8 cellular contexts compared by ENCODE assay signal in the genomic region with DNA sequence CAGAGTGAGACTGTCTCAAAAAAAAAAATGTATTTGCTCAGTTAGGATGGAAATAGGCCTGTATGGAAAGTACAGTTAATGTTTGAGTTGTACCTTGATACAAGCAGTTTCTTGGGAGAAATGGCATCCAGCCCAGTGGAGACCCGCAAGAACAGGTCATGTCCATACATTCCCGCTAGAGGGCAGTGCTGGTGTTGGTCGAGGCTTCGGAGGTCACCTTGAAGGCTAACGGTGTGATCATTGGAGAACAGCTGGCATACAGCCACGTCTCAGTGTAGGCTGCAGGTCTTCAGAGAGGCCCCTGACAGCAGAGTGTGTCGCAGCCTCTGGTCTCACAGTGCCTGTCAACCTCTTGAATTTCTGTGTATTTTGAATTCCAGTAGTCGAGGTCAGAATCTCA. TPM values are rescaled to one million over a fixed set of nuclear protein-coding genes. Genes with fewer than 3 reads are reported as not detected.
DNase-seq lines count a peak whose midpoint lies in the region; ATAC-seq and TF ChIP-seq lines count a peak whose summit lies in the region.

No MANE protein-coding gene starts in this region.

- H3K9me2 ChIP-seq in Loucy (replicated peaks; ENCODE audit: low read depth, low read length), result no peaks in the 10 kb centered on the region

- CTCF ChIA-PET in activated CD4-positive, alpha-beta T cell treated with anti-CD3 and anti-CD28 coated beads for 36 hours (lab: Charles Lee), result no interaction called here

- in situ Hi-C loops in transverse colon (cut with MboI; ENCODE audit: low pct_ligation_motif_present in 1 of 4, low pct_unique_long_range_greater_than_20kb in 1 of 4, low sequenced_read_pairs in 3 of 4), result no loop called here

- no peak overlapping the region for H2AFZ ChIP-seq in Loucy (ENCODE audit: low read length)

- 51% methylated on average over 8 of the region's 8 CpGs; no CpG with 5 or more reads in 1 of the 2 donors for WGBS in transverse colon (ENCODE audit: low coverage in 1 of 2), 2 donors

- no peak overlapping the region for H3K4me3 ChIP-seq in Loucy (ENCODE audit: low read length, poor library complexity, severe bottlenecking)
- H3K4me3 ChIP-seq in transverse colon, result no peak overlapping the region

- no peaks in the 10 kb centered on the region for H3K9me3 ChIP-seq in Loucy (ENCODE audit: insufficient read depth, low read depth, low read length)
- no peaks in the 10 kb centered on the region for H3K9me3 ChIP-seq in transverse colon

- H3K9me3 Mint-ChIP-seq in activated CD4-positive, alpha-beta T cell treated with anti-CD3 and anti-CD28 coated beads for 36 hours (ENCODE audit: low read depth), result peaks cover 9% of the 10 kb centered on the region
- H3K9me3 Mint-ChIP-seq in naive thymus-derived CD8-positive, alpha-beta T cell, result peaks cover 0 to 78% (median 20%) of the 10 kb centered on the region in 9 donors

- intact Hi-C loops in activated CD4-positive, alpha-beta T cell treated with anti-CD3 and anti-CD28 coated beads for 36 hours (cut with DNase I, micrococcal nuclease), result loop anchor here in 1 of 2 experiments (5.0 kb wide), 2 partner anchors 96 to 404 kb away; no protein-coding TSS in a partner anchor
- intact Hi-C loops in transverse colon (cut with DNase I; ENCODE audit: low total_unique reads), result no loop called here

- peaks cover 2% of the 10 kb centered on the region for H3K4me1 Mint-ChIP-seq in activated CD4-positive, alpha-beta T cell treated with anti-CD3 and anti-CD28 coated beads for 36 hours
- H3K4me1 Mint-ChIP-seq in naive thymus-derived CD8-positive, alpha-beta T cell, result peaks cover 0 to 5% (median 3%) of the 10 kb centered on the region in 4 donors

- H3K36me3 Mint-ChIP-seq in activated CD4-positive, alpha-beta T cell treated with anti-CD3 and anti-CD28 coated beads for 36 hours (ENCODE audit: low read depth), result peaks cover 15% of the 10 kb centered on the region
- H3K36me3 Mint-ChIP-seq in naive thymus-derived CD8-positive, alpha-beta T cell, result peaks cover 6 to 26% (median 14%) of the 10 kb centered on the region in 3 donors

- no peak overlapping the region for H3K4me2 ChIP-seq in Loucy (ENCODE audit: low read depth, low read length, poor library complexity, severe bottlenecking)

- no peaks in the 10 kb centered on the region for H3F3A ChIP-seq in Loucy (ENCODE audit: low read depth)

- H3K4me3 Mint-ChIP-seq in activated CD4-positive, alpha-beta T cell treated with anti-CD3 and anti-CD28 coated beads for 36 hours, result no peak overlapping the region
- no peak overlapping the region for H3K4me3 Mint-ChIP-seq in naive thymus-derived CD8-positive, alpha-beta T cell

- no peak overlapping the region for H3K27ac Mint-ChIP-seq in activated CD4-positive, alpha-beta T cell treated with anti-CD3 and anti-CD28 coated beads for 36 hours
- H3K27ac Mint-ChIP-seq in naive thymus-derived CD8-positive, alpha-beta T cell, result peak overlapping the region in 2 of 10 donors; percentile 27 to 34

- H3K36me3 ChIP-seq in Loucy (ENCODE audit: insufficient read depth, low read length) (no peaks in the 10 kb centered on the region), transverse colon (no peaks in the 10 kb centered on the region)

- no peak for TF ChIP-seq EP300 in transverse colon (IDR thresholded peaks at IDR 0.05; ENCODE audit: low read depth)

- peak; percentile 90 for ATAC-seq in activated CD4-positive, alpha-beta T cell treated with anti-CD3 and anti-CD28 coated beads for 36 hours
- ATAC-seq in naive thymus-derived CD8-positive, alpha-beta T cell, result peak in 1 of 2 donors; percentile 82
- no peak for ATAC-seq in HG03354 (IDR thresholded peaks at IDR 0.05; ENCODE audit: poor library complexity, severe bottlenecking, unreplicated experiment)

- no peaks in the 10 kb centered on the region for H3K27me3 ChIP-seq in Loucy (ENCODE audit: insufficient read depth, low read length, poor library complexity, severe bottlenecking)
- no peaks in the 10 kb centered on the region for H3K27me3 ChIP-seq in transverse colon

- no peak overlapping the region for H3K27ac ChIP-seq in transverse colon

- POLR2A ChIA-PET in activated CD4-positive, alpha-beta T cell treated with anti-CD3 and anti-CD28 coated beads for 36 hours (lab: Charles Lee), result no interaction called here
- POLR2A ChIA-PET in naive thymus-derived CD8-positive, alpha-beta T cell (lab: Charles Lee), result interaction anchor here (0.6 kb wide), 1 partner anchor 854 kb away, joined by 4 read pairs; no protein-coding TSS in a partner anchor

- no peak overlapping the region for H3K9ac ChIP-seq in Loucy (ENCODE audit: low read depth, low read length, poor library complexity, severe bottlenecking)

- TF ChIP-seq POLR2A in transverse colon (IDR thresholded peaks at IDR 0.05), result no peak

- H3K79me2 ChIP-seq in Loucy (ENCODE audit: insufficient read depth, low read length), result no peaks in the 10 kb centered on the region

- DNase-seq in DMS53 treated with DMSO at 0.1 percent for 48 hours (lab: John Stamatoyannopoulos, UW; ENCODE audit: unreplicated experiment) (peak; percentile 38), ecto neural progenitor cell (ENCODE audit: low spot score) (peak; percentile 68), transverse colon (peak; percentile 9), NCI-H446 (lab: John Stamatoyannopoulos, UW) (no peak)
- DNase-seq in activated CD4-positive, alpha-beta T cell treated with anti-CD3 and anti-CD28 coated beads for 36 hours, result peak; percentile 75
- DNase-seq in naive thymus-derived CD8-positive, alpha-beta T cell, result peak; percentile 4 to 73 (median 35)

- H3K27me3 Mint-ChIP-seq in activated CD4-positive, alpha-beta T cell treated with anti-CD3 and anti-CD28 coated beads for 36 hours, result no peaks in the 10 kb centered on the region
- no peaks in the 10 kb centered on the region for H3K27me3 Mint-ChIP-seq in naive thymus-derived CD8-positive, alpha-beta T cell

- H3K4me1 ChIP-seq in Loucy (ENCODE audit: insufficient read depth, low read length, poor library complexity, severe bottlenecking) (peaks cover 4% of the 10 kb centered on the region), transverse colon (no peaks in the 10 kb centered on the region)

- TF ChIP-seq CTCF in Loucy (conservative IDR thresholded peaks at IDR 0.05; ENCODE audit: low read length) (peak; percentile 82), transverse colon (IDR thresholded peaks at IDR 0.05) (peak in 4 of 5 experiments; percentile 18 to 36 (median 28))

- H4K20me1 ChIP-seq in Loucy (ENCODE audit: insufficient read depth, low read length, poor library complexity, severe bottlenecking), result no peaks in the 10 kb centered on the region

RNA-seq across cellular contexts. Expression of a gene that starts 7.5 kb away (rescaled TPM):
- total RNA-seq in activated CD4-positive, alpha-beta T cell treated with anti-CD3 and anti-CD28 coated beads for 36 hours, result 1 to 10 TPM; 2.3 to 3.3 TPM
- 1 to 10 TPM; 4.5 to 7.5 TPM for total RNA-seq in naive thymus-derived CD8-positive, alpha-beta T cell
- polyA plus RNA-seq in naive thymus-derived CD8-positive, alpha-beta T cell, result 1 to 10 TPM in 2 of 3 donors, under 1 TPM in 1; 0.97 to 3.2 (median 1.2) TPM
- total RNA-seq in transverse colon, result 1 to 10 TPM in 2 of 4 donors, under 1 TPM in 1, not detected in 1; 0.68 to 6.6 (median 1.6) TPM

RNA-seq across cellular contexts. Expression of a gene that starts 26.2 kb away (rescaled TPM):
- 10 to 100 TPM; 11.5 to 13.7 TPM for total RNA-seq in activated CD4-positive, alpha-beta T cell treated with anti-CD3 and anti-CD28 coated beads for 36 hours
- total RNA-seq in naive thymus-derived CD8-positive, alpha-beta T cell, result 10 to 100 TPM; 46.5 to 57.9 TPM
- polyA plus RNA-seq in naive thymus-derived CD8-positive, alpha-beta T cell, result 10 to 100 TPM; 38.7 to 46.8 (median 40.4) TPM
- total RNA-seq in transverse colon, result 10 to 100 TPM in 1 of 4 donors, 1 to 10 TPM in 3; 3.6 to 16.7 (median 8.8) TPM

RNA-seq across cellular contexts. Expression of a gene that starts 46.6 kb away (rescaled TPM):
- 1 to 10 TPM; 4.8 to 5.0 TPM for total RNA-seq in activated CD4-positive, alpha-beta T cell treated with anti-CD3 and anti-CD28 coated beads for 36 hours
- total RNA-seq in naive thymus-derived CD8-positive, alpha-beta T cell, result 10 to 100 TPM; 27.3 to 28.2 TPM
- polyA plus RNA-seq in naive thymus-derived CD8-positive, alpha-beta T cell, result 10 to 100 TPM; 22.6 to 30.2 (median 29.1) TPM
- total RNA-seq in transverse colon, result 10 to 100 TPM in 3 of 4 donors, 1 to 10 TPM in 1; 9.4 to 20.1 (median 10.7) TPM

RNA-seq across cellular contexts. Expression of a gene that starts 54.1 kb away (rescaled TPM):
- 1 to 10 TPM; 8.2 to 8.6 TPM for total RNA-seq in activated CD4-positive, alpha-beta T cell treated with anti-CD3 and anti-CD28 coated beads for 36 hours
- total RNA-seq in naive thymus-derived CD8-positive, alpha-beta T cell, result 10 to 100 TPM; 57.9 to 62.4 TPM
- 10 to 100 TPM in 2 of 3 donors, 1 to 10 TPM in 1; 9.2 to 12.4 (median 11.0) TPM for polyA plus RNA-seq in naive thymus-derived CD8-positive, alpha-beta T cell
- 10 to 100 TPM in 2 of 4 donors, 1 to 10 TPM in 1, under 1 TPM in 1; 1.00 to 15.8 (median 9.0) TPM for total RNA-seq in transverse colon

Comparison
In these comparisons a context has a peak if more than half of its experiments do, and no peak if none do; other contexts are left out.
1. DNase-seq: peak in DMS53 treated with DMSO at 0.1 percent for 48 hours (single experiment), activated CD4-positive, alpha-beta T cell treated with anti-CD3 and anti-CD28 coated beads for 36 hours (single experiment), ecto neural progenitor cell (single experiment), naive thymus-derived CD8-positive, alpha-beta T cell (10 of 10) and transverse colon (single experiment); none in NCI-H446 (0 of 2).